20 cellular contexts compared by ENCODE assay signal in the genomic region with DNA sequence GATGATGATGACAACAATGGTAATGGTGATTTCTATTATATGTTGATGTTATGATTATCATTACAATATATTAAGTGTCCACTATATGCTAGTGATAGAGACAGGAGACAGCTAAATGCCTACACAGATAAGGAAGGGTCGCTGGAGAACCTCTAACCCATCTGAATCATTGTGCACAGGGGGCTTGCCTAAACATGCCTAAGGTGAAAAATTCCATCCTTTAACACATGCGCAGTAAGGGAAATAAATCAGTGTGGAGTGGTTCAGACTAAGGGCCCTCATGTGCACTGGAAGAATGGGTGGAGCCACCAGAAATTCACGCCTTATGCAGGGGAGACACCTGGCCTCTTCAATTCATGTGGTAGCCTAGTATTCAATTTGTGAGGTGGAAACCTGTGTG.
"Had no signal": no experiment of that assay in that cellular context is flagged by ENCODE, and none has a peak within 500 bp of the region (broad histone marks: within the 10 kb centered on the region; RNA-seq: fewer than 3 reads in every experiment).

No MANE protein-coding gene starts in this region.

- H3K27me3 ChIP-seq: left lung, ovary, right atrium auricular region, right lobe of liver, tibial nerve, upper lobe of left lung, vagina had no signal

- ATAC-seq: left colon; left lung; mucosa of descending colon; naive thymus-derived CD4-positive, alpha-beta T cell; natural killer cell treated with Interleukin-12 subunit alpha and Interleukin-12 subunit beta and Interleukin-15 and Interleukin-18, amount 100 ng/mL, for 72 hours; right lobe of liver; stimulated activated memory B cell treated with anti-CD40 and anti-IgM and Interleukin-4, amounts not matched to agents 10 μg/mL and 1 μg/mL and 100 μg/mL, for 72 hours; stimulated activated naive CD8-positive, alpha-beta T cell treated with anti-CD3 and anti-CD28 coated beads, Interleukin-15, amount 100 ng/mL, for 72 hours had no signal

- H3K27ac ChIP-seq: left lung, ovary, right atrium auricular region, right lobe of liver, tibial nerve, upper lobe of left lung, vagina had no signal

- H3K4me1 ChIP-seq: left lung, right atrium auricular region, right lobe of liver, tibial nerve, upper lobe of left lung, vagina had no signal

- DNase-seq: left colon; midbrain; mucosa of descending colon; naive thymus-derived CD4-positive, alpha-beta T cell; ovary; right lobe of liver; stimulated activated CD4-positive, alpha-beta T cell treated with anti-CD3 and anti-CD28 coated beads, Interleukin-1b, Interleukin-23, amount 100 ng/mL, for 48 hours; stimulated activated CD4-positive, alpha-beta T cell treated with anti-CD3 and anti-CD28 coated beads, Interleukin-2, amount 100 ng/mL, for 48 hours; stimulated activated CD4-positive, alpha-beta T cell treated with anti-CD3 and anti-CD28 coated beads, Interleukin-4, amount 100 ng/mL, for 4 hours; stimulated activated CD8-positive, alpha-beta memory T cell treated with anti-CD3 and anti-CD28 coated beads, Interleukin-4, amount 100 ng/mL, for 48 hours; stimulated activated naive CD4-positive, alpha-beta T cell treated with Interleukin-2 at 50 U/mL for 16 hours; stimulated activated naive CD8-positive, alpha-beta T cell treated with anti-CD3 and anti-CD28 coated beads, Interleukin-15, amount 100 ng/mL, for 72 hours; substantia nigra had no signal
